1 cellular context compared by ENCODE assay signal in the genomic region with DNA sequence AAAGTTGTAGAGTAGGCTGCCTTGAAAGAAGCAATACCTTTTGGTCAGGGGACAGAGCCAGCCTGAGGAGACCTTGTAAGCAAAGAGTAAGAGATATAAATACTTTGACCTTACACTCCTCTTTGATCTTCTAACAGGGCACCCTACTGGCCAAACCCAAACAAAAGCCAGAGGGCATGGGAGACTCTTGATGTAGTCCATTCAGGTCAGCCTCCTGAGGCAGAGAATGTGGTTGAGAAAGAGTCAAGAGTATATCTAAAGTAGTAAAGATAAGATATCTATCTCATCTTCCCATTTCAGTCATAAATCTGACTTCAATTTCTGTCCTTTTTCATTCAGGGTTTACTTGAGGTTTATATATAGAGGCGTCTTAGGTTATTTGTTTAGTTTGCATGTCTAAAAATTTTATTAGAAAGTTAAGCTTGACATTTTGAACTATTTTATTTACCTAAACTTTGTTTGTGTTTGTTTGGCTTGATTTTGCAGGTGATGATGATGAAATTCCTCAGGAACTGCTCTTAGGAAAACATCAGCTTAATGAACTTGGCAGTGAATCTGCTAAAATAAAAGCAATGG.
A peak's percentile ranks its signal among the peaks of the same experiment; 100 is the strongest.
TF ChIP-seq lines count a peak whose summit lies in the region.

No MANE protein-coding gene starts in this region.

TF ChIP-seq in K562, 482 proteins besides CTCF, POLR2A, EP300 and RAD21:
- TF ChIP-seq KDM4B (IDR thresholded peaks at IDR 0.05; ENCODE audit: borderline replicate concordance in 2 of 2, low read depth in 1 of 2) (no peak), DPF2 (IDR thresholded peaks at IDR 0.05) (no peak), ETV1 (tag; conservative IDR thresholded peaks at IDR 0.05; ENCODE audit: low read depth) (no peak)
- TF ChIP-seq, protein P1, sequence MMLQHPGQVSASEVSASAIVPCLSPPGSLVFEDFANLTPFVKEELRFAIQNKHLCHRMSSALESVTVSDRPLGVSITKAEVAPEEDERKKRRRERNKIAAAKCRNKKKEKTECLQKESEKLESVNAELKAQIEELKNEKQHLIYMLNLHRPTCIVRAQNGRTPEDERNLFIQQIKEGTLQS (IDR thresholded peaks at IDR 0.05): peak; percentile 42; the same call in 1 of the 2 replicates
- TF ChIP-seq, protein P1 (CRISPR knock-in tag; conservative IDR thresholded peaks at IDR 0.05): no peak
- TF ChIP-seq, protein P2, sequence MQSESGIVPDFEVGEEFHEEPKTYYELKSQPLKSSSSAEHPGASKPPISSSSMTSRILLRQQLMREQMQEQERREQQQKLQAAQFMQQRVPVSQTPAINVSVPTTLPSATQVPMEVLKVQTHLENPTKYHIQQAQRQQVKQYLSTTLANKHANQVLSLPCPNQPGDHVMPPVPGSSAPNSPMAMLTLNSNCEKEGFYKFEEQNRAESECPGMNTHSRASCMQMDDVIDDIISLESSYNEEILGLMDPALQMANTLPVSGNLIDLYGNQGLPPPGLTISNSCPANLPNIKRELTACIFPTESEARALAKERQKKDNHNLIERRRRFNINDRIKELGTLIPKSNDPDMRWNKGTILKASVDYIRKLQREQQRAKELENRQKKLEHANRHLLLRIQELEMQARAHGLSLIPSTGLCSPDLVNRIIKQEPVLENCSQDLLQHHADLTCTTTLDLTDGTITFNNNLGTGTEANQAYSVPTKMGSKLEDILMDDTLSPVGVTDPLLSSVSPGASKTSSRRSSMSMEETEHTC (IDR thresholded peaks at IDR 0.05): no peak
